Comparison of ENCODE assay signal across 24 cellular contexts in genomic region chr1:103254691-103255090, GRCh38.
"Had no signal": no experiment of that assay in that cellular context is flagged by ENCODE, and none has a peak within 500 bp of the region (broad histone marks: within the 10 kb centered on the region; RNA-seq: fewer than 3 reads in every experiment).

No MANE protein-coding gene starts in this region.

- H3K4me3 ChIP-seq: ascending aorta, cardiac muscle cell, MG63, SK-N-MC had no signal

- H3K27me3 Mint-ChIP-seq: activated CD4-positive, alpha-beta T cell treated with anti-CD3 and anti-CD28 coated beads for 36 hours; activated naive CD8-positive, alpha-beta T cell treated with anti-CD3 and anti-CD28 coated beads, Interleukin-2, amount 10 ng/mL, durations not matched to agents 7 days and 5 days; brain had no signal

- H3K27ac Mint-ChIP-seq: activated CD4-positive, alpha-beta T cell treated with anti-CD3 and anti-CD28 coated beads for 36 hours; activated CD8-positive, alpha-beta T cell treated with anti-CD3 and anti-CD28 coated beads, Interleukin-2, amount 10 ng/mL, durations not matched to agents 7 days and 5 days; activated naive CD8-positive, alpha-beta T cell treated with anti-CD3 and anti-CD28 coated beads, Interleukin-2, amount 10 ng/mL, durations not matched to agents 7 days and 5 days; brain; T-cell had no signal

- H3K27me3 ChIP-seq: ascending aorta, cardiac muscle cell, MG63 had no signal

- H3K36me3 ChIP-seq: ascending aorta, cardiac muscle cell, MG63 had no signal

- H3K36me3 Mint-ChIP-seq: activated naive CD8-positive, alpha-beta T cell treated with anti-CD3 and anti-CD28 coated beads, Interleukin-2, amount 10 ng/mL, durations not matched to agents 7 days and 5 days; brain; T-cell had no signal

- H3K9me3 Mint-ChIP-seq: activated naive CD8-positive, alpha-beta T cell treated with anti-CD3 and anti-CD28 coated beads, Interleukin-2, amount 10 ng/mL, durations not matched to agents 7 days and 5 days; brain; T-cell had no signal

- H3K27ac ChIP-seq: ascending aorta, cardiac muscle cell, SK-N-MC, VCaP had no signal

- ATAC-seq: activated CD4-positive, alpha-beta T cell treated with anti-CD3 and anti-CD28 coated beads for 36 hours; activated CD8-positive, alpha-beta T cell treated with anti-CD3 and anti-CD28 coated beads, Interleukin-2, amount 10 ng/mL, durations not matched to agents 7 days and 5 days; T-cell had no signal

- DNase-seq: activated CD4-positive, alpha-beta T cell treated with anti-CD3 and anti-CD28 coated beads for 36 hours; activated CD8-positive, alpha-beta memory T cell treated with anti-CD3 and anti-CD28 coated beads, Interleukin-2, amount 50 U/mL, for 48 hours; activated CD8-positive, alpha-beta T cell treated with anti-CD3 and anti-CD28 coated beads, Interleukin-2, amount 10 ng/mL, durations not matched to agents 7 days and 5 days; activated naive CD4-positive, alpha-beta T cell treated with anti-CD3 and anti-CD28 coated beads, Interleukin-2, amount 50 U/mL, for 16 hours; activated naive CD8-positive, alpha-beta T cell treated with anti-CD3 and anti-CD28 coated beads, Interleukin-2, amount 10 ng/mL, durations not matched to agents 7 days and 5 days; activated T-cell treated with anti-CD3 and anti-CD28 coated beads, Interleukin-2, amount 50 U/mL, for 1 hour; MG63; MV-4-11; NCI-H1092 treated with DMSO at 0.1 percent for 48 hours; NCI-H1417 treated with DMSO at 0.1 percent for 48 hours; NCI-H1694 treated with DMSO at 0.1 percent for 48 hours; NCI-H2029 treated with DMSO at 0.1 percent for 48 hours; NCI-H345; NCI-H510A; NCI-H526 treated with DMSO at 0.1 percent for 48 hours; NCI-H82; SIG-M5; T-cell; T-helper 2 cell had no signal

- H3K9me3 ChIP-seq: ascending aorta, MG63 had no signal

- H3K4me3 Mint-ChIP-seq: activated CD4-positive, alpha-beta T cell treated with anti-CD3 and anti-CD28 coated beads for 36 hours; activated CD8-positive, alpha-beta T cell treated with anti-CD3 and anti-CD28 coated beads, Interleukin-2, amount 10 ng/mL, durations not matched to agents 7 days and 5 days; activated naive CD8-positive, alpha-beta T cell treated with anti-CD3 and anti-CD28 coated beads, Interleukin-2, amount 10 ng/mL, durations not matched to agents 7 days and 5 days; brain; T-cell had no signal

- H3K4me1 Mint-ChIP-seq: activated CD4-positive, alpha-beta T cell treated with anti-CD3 and anti-CD28 coated beads for 36 hours; activated naive CD8-positive, alpha-beta T cell treated with anti-CD3 and anti-CD28 coated beads, Interleukin-2, amount 10 ng/mL, durations not matched to agents 7 days and 5 days; brain; T-cell had no signal

- H3K4me1 ChIP-seq: ascending aorta had no signal
